1 cellular context compared by ENCODE assay signal in genomic region chr5:120465281-120465961, GRCh38.
TF ChIP-seq lines count a peak whose summit lies in the region.

No MANE protein-coding gene starts in this region.

TF ChIP-seq in H1, 55 proteins besides CTCF, POLR2A, EP300 and RAD21:
- TF ChIP-seq BCL11A (IDR thresholded peaks at IDR 0.05; ENCODE audit: low read depth in 2 of 2, low read length in 2 of 2) (no peak), ASH2L (IDR thresholded peaks at IDR 0.05; ENCODE audit: low read length) (no peak), ATF3 (IDR thresholded peaks at IDR 0.05; ENCODE audit: insufficient read depth, low read depth, low read length) (no peak), RNF2 (IDR thresholded peaks at IDR 0.05; ENCODE audit: borderline replicate concordance, low read depth, low read length, missing control alignments, poor library complexity, severe bottlenecking) (no peak), YY1 (IDR thresholded peaks at IDR 0.05; ENCODE audit: low read depth, low read length) (no peak), KDM4A (IDR thresholded peaks at IDR 0.05; ENCODE audit: low read depth, low read length, severe bottlenecking) (peak; percentile 55), NANOG (IDR thresholded peaks at IDR 0.05; ENCODE audit: insufficient read depth, low read depth, low read length, poor library complexity, severe bottlenecking) (peak; percentile 18), CREB1 (IDR thresholded peaks at IDR 0.05) (peak; percentile 54; the same call in 1 of the 2 replicates), KDM5A (IDR thresholded peaks at IDR 0.05; ENCODE audit: low read length) (no peak), TEAD4 (IDR thresholded peaks at IDR 0.05; ENCODE audit: low read depth, low read length) (no peak), CBX8 (IDR thresholded peaks at IDR 0.05; ENCODE audit: borderline replicate concordance, low read depth, low read length) (no peak), RFX5 (IDR thresholded peaks at IDR 0.05; ENCODE audit: borderline replicate concordance, low read depth, low read length) (no peak), CHD1 (IDR thresholded peaks at IDR 0.05; ENCODE audit: low read depth, low read length) (no peak), KDM1A (IDR thresholded peaks at IDR 0.05; ENCODE audit: borderline replicate concordance, low read length) (no peak), RBBP5 (IDR thresholded peaks at IDR 0.05; ENCODE audit: borderline replicate concordance, low read depth, low read length) (no peak), SRF (IDR thresholded peaks at IDR 0.05; ENCODE audit: low read depth, low read length) (no peak), SAP30 (IDR thresholded peaks at IDR 0.05; ENCODE audit: insufficient read depth, insufficient replicate concordance, low read length) (no peak), TBP (IDR thresholded peaks at IDR 0.05; ENCODE audit: low read depth, low read length) (peak; percentile 11; the same call in 1 of the 2 replicates), GTF2F1 (IDR thresholded peaks at IDR 0.05; ENCODE audit: borderline replicate concordance, low read depth, low read length) (no peak), CTBP2 (IDR thresholded peaks at IDR 0.05; ENCODE audit: borderline replicate concordance, insufficient read depth, insufficient read length, low read length) (peak; percentile 28), TAF1 (IDR thresholded peaks at IDR 0.05; ENCODE audit: low read depth, low read length) (peak; percentile 51; the same call in 1 of the 2 replicates), NRF1 (IDR thresholded peaks at IDR 0.05; ENCODE audit: low read depth, low read length) (no peak), POLR2AphosphoS5 (IDR thresholded peaks at IDR 0.05; ENCODE audit: low read depth, low read length) (no peak), CEBPB (IDR thresholded peaks at IDR 0.05; ENCODE audit: low read depth, low read length) (no peak), HDAC6 (IDR thresholded peaks at IDR 0.05; ENCODE audit: low read depth, low read length) (no peak), SP2 (IDR thresholded peaks at IDR 0.05; ENCODE audit: low read length) (no peak)
- TF ChIP-seq, protein P1, sequence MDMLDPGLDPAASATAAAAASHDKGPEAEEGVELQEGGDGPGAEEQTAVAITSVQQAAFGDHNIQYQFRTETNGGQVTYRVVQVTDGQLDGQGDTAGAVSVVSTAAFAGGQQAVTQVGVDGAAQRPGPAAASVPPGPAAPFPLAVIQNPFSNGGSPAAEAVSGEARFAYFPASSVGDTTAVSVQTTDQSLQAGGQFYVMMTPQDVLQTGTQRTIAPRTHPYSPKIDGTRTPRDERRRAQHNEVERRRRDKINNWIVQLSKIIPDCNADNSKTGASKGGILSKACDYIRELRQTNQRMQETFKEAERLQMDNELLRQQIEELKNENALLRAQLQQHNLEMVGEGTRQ (IDR thresholded peaks at IDR 0.05; ENCODE audit: low read length), result no peak
- TF ChIP-seq, protein P2, sequence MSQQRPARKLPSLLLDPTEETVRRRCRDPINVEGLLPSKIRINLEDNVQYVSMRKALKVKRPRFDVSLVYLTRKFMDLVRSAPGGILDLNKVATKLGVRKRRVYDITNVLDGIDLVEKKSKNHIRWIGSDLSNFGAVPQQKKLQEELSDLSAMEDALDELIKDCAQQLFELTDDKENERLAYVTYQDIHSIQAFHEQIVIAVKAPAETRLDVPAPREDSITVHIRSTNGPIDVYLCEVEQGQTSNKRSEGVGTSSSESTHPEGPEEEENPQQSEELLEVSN (IDR thresholded peaks at IDR 0.05), result peak; percentile 56
